Comparison of ENCODE assay signal across 7 cellular contexts in genomic region chr2:240884745-240885144, GRCh38. TPM values are rescaled to one million over a fixed set of nuclear protein-coding genes. Genes with fewer than 3 reads are reported as not detected.
"Had no signal": no experiment of that assay in that cellular context is flagged by ENCODE, and none has a peak within 500 bp of the region (broad histone marks: within the 10 kb centered on the region; RNA-seq: fewer than 3 reads in every experiment).

No MANE protein-coding gene starts in this region.

- DNase-seq: GDM1, GF-D8 had no signal

- FAIRE-seq: G401.6, GM12878, GM12892, GM18507, GM19239 had no signal

- H3K4me3 ChIP-seq: GM12878 had no signal

- ATAC-seq: GM12878 had no signal

RNA-seq across cellular contexts. Expression of gene MAB21L4, which starts 11.2 kb away (rescaled TPM):
- total RNA-seq: GM12878 had no signal

RNA-seq across cellular contexts. Expression of gene AGXT, which starts 16.1 kb away (rescaled TPM):
- polyA plus RNA-seq: GM12878 had no signal

RNA-seq across cellular contexts. Expression of gene CROCC2, which starts 21.4 kb away (rescaled TPM):
- total RNA-seq: GM12878 had no signal
- polyA plus RNA-seq: GM12878 had no signal
